In the genomic region with DNA sequence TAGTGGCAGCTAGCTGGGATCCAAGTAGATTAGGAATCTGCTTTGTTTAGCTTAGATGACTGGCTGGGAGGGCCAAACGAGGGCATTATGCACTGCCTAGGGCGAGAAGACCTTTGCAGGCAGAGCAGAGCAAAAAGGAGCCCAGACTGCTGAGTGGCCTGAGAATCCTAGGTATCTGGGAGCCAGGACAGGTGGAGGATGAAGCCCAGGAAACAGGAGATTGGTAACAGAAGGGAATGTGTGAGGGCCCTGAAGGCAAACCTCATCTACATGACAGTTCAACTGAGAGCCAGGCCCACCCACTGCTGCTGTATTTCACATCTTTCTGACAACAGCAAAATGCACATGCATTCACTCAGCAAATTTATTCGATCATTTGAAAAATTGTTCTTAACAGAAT, we compare ENCODE assay signal across 17 cellular contexts.
"Had no signal": no experiment of that assay in that cellular context is flagged by ENCODE, and none has a peak within 500 bp of the region (broad histone marks: within the 10 kb centered on the region; RNA-seq: fewer than 3 reads in every experiment).

No MANE protein-coding gene starts in this region.

- H3K4me3 ChIP-seq: colonic mucosa, heart left ventricle, pancreas, stomach, thoracic aorta, transverse colon had no signal

- H3K27ac ChIP-seq: colonic mucosa, heart left ventricle, pancreas, stomach, thoracic aorta, transverse colon had no signal

- DNase-seq: colonic mucosa; dermis blood vessel endothelial cell; foreskin melanocyte; heart left ventricle; hippocampal formation; kidney glomerular epithelial cell; naive thymus-derived CD4-positive, alpha-beta T cell; occipital lobe; pancreas; right cardiac atrium; small intestine; stimulated activated CD4-positive, alpha-beta T cell treated with anti-CD3 and anti-CD28 coated beads, Interleukin-12 subunit alpha, Interleukin-12 subunit beta, amount 100 ng/mL, for 4 hours; stimulated activated naive CD4-positive, alpha-beta T cell; stomach; substantia nigra; transverse colon had no signal

- H3K4me1 ChIP-seq: colonic mucosa had no signal

- H3K36me3 ChIP-seq: colonic mucosa, heart left ventricle, pancreas, stomach, thoracic aorta, transverse colon had no signal

- H3K9me3 ChIP-seq: colonic mucosa, pancreas, stomach, thoracic aorta, transverse colon had no signal

- H3K27me3 ChIP-seq: colonic mucosa, heart left ventricle, pancreas, stomach, transverse colon had no signal

- ATAC-seq: heart left ventricle; naive thymus-derived CD4-positive, alpha-beta T cell; pancreas; right cardiac atrium had no signal
